ENCODE assay signal across 8 cellular contexts in the genomic region with DNA sequence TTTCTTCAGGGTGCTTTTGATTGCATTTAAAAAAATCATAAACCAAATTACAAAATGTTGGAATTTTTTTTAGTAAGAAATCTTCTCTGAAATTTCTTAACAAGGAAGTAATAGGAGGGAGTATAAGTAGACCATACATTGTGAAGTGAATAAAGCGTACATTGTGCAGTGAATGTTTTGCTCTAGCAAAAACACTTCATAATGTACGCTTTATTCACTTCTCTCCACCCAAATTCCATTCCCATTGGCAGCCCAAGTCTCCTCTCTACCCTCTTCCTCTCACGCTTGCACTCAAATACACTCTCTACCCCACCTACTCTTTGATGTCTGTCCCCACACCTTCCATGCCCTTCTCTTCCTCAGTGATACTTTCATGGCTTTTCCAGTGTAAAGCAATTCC.
"Had no signal": no experiment of that assay in that cellular context is flagged by ENCODE, and none has a peak within 500 bp of the region (broad histone marks: within the 10 kb centered on the region; RNA-seq: fewer than 3 reads in every experiment).

No MANE protein-coding gene starts in this region.

- FAIRE-seq: H1, H54, HTR-8/SVneo, K562 had no signal

- ATAC-seq: GM23338, K562 had no signal

- DNase-seq: H9, HCEC 1CT, IMR-90 had no signal

- H2AFZ ChIP-seq: GM23338 had no signal

- H3K4me2 ChIP-seq: GM23338 had no signal

- H3K4me3 ChIP-seq: GM23338, K562 had no signal
